In genomic region chr15:77546050-77546501, GRCh38 we compare ENCODE assay signal across 11 cellular contexts.
DNase-seq lines count a peak whose midpoint lies in the region; ATAC-seq, FAIRE-seq and TF ChIP-seq lines count a peak whose summit lies in the region.
"Had no signal": no experiment of that assay in that cellular context is flagged by ENCODE, and none has a peak within 500 bp of the region (broad histone marks: within the 10 kb centered on the region; RNA-seq: fewer than 3 reads in every experiment).

No MANE protein-coding gene starts in this region.

- H3K23ac ChIP-seq in IMR-90 (ENCODE audit: low read depth, low read length): peak overlapping the region; percentile 39; the same call in 1 of the 2 replicates
- no peak overlapping the region for H3K23ac ChIP-seq in mesendoderm (ENCODE audit: low read length)

- peak overlapping the region in 1 of 2 experiments; percentile 64; a peak in 1 of 4 replicates for H4K8ac ChIP-seq in IMR-90 (ENCODE audit: low read depth in 2 of 2, low read length in 2 of 2)
- H4K8ac ChIP-seq in mesendoderm (ENCODE audit: low read depth, low read length): no peak overlapping the region

- H2AK5ac ChIP-seq in IMR-90 (ENCODE audit: low read depth, low read length) (peak overlapping the region; percentile 87), mesendoderm (ENCODE audit: low read length) (no peak overlapping the region)

- H2BK120ac ChIP-seq in IMR-90 (ENCODE audit: low read depth, low read length) (peak overlapping the region; percentile 28), mesendoderm (ENCODE audit: low read depth, low read length) (no peak overlapping the region)

- H2BK20ac ChIP-seq in IMR-90 (ENCODE audit: low read depth, low read length): peak overlapping the region; percentile 61

- no peak overlapping the region for H3K4me2 ChIP-seq in IMR-90 (ENCODE audit: low read depth, low read length)
- peak overlapping the region; percentile 35 for H3K4me2 ChIP-seq in astrocyte (ENCODE audit: low read length)
- no peak overlapping the region for H3K4me2 ChIP-seq in mesendoderm (ENCODE audit: low read length)

- peak overlapping the region; percentile 66 for H2BK15ac ChIP-seq in IMR-90 (ENCODE audit: low read depth, low read length)
- no peak overlapping the region for H2BK15ac ChIP-seq in mesendoderm (replicated peaks; ENCODE audit: low read depth)

- intact Hi-C loops in Calu3 (cut with micrococcal nuclease; ENCODE audit: unreplicated experiment): no loop called here
- intact Hi-C loops in IMR-90 (cut with micrococcal nuclease): loop anchor here (2.0 kb wide), 1 partner anchor 125 kb away; the partner anchor contains the start of genes HMG20A and PEAK1

- no peak overlapping the region for H3K27ac ChIP-seq in IMR-90 (ENCODE audit: insufficient read depth, low read length)
- H3K27ac ChIP-seq in astrocyte (ENCODE audit: low read depth, low read length): no peak overlapping the region
- H3K27ac ChIP-seq in mesendoderm (ENCODE audit: low read depth, low read length): no peak overlapping the region
- no peak overlapping the region for H3K27ac ChIP-seq in substantia nigra (ENCODE audit: low read depth, low read length, poor library complexity, severe bottlenecking)

- no peak for TF ChIP-seq RAD21 in IMR-90 (IDR thresholded peaks at IDR 0.05; ENCODE audit: low read length)

- H2BK5ac ChIP-seq in IMR-90 (ENCODE audit: low read depth, low read length, poor library complexity, severe bottlenecking) (no peak overlapping the region), mesendoderm (ENCODE audit: low read length) (no peak overlapping the region)

- H3K27me3 ChIP-seq in IMR-90 (ENCODE audit: control insufficient read depth, insufficient read depth, low read length): no peaks in the 10 kb centered on the region
- no peaks in the 10 kb centered on the region for H3K27me3 ChIP-seq in astrocyte (ENCODE audit: insufficient read depth, low read length)
- H3K27me3 ChIP-seq in mesendoderm (ENCODE audit: insufficient read depth, low read length, poor library complexity): no peaks in the 10 kb centered on the region

- H3K4me3 ChIP-seq in IMR-90 (ENCODE audit: insufficient read depth, low read depth, low read length) (no peak overlapping the region), astrocyte (ENCODE audit: insufficient read depth, low read depth, low read length) (no peak overlapping the region), mesendoderm (ENCODE audit: low read length) (no peak overlapping the region)

- no CpG with 5 or more reads among the region's 4 CpGs for WGBS in IMR-90 (ENCODE audit: extremely low coverage in 2 of 2, insufficient read length in 1 of 2), 2 experiments
- whole genome bisulfite sequencing in mesendoderm (ENCODE audit: extremely low coverage, insufficient coverage, low lambda C conversion rate): no CpG with 5 or more reads among the region's 4 CpGs

- peaks cover 18% of the 10 kb centered on the region for H3K4me1 ChIP-seq in IMR-90 (ENCODE audit: control insufficient read depth, insufficient read depth, low read length)
- H3K4me1 ChIP-seq in astrocyte (ENCODE audit: insufficient read depth, low read length): peaks cover 20% of the 10 kb centered on the region
- peaks cover 2% of the 10 kb centered on the region for H3K4me1 ChIP-seq in mesendoderm (ENCODE audit: control insufficient read depth, low read depth, low read length)

- H3K14ac ChIP-seq in IMR-90 (replicated peaks; ENCODE audit: low read depth, low read length): no peak overlapping the region

- no TSS peak for BruUV-seq in Calu3 (replicated peaks; lab: Mats Ljungman, UMichigan)
- BruUV-seq in IMR-90 (replicated peaks; lab: Mats Ljungman, UMichigan): no TSS peak

- H4K91ac ChIP-seq in IMR-90 (ENCODE audit: insufficient read depth, low read depth, low read length): no peak overlapping the region

- no peak for TF ChIP-seq POLR2A in IMR-90 (IDR thresholded peaks at IDR 0.05; ENCODE audit: low read depth, low read length)

- H3K36me3 ChIP-seq in IMR-90 (ENCODE audit: control insufficient read depth, insufficient read depth, low read length) (no peaks in the 10 kb centered on the region), astrocyte (ENCODE audit: insufficient read depth, low read length) (no peaks in the 10 kb centered on the region), mesendoderm (ENCODE audit: control insufficient read depth, insufficient read depth, low read length) (no peaks in the 10 kb centered on the region)

- DNase-seq in Calu3: peak; percentile 72
- DNase-seq in IMR-90: peak; percentile 92
- DNase-seq in astrocyte (ENCODE audit: low read depth): peak; percentile 84
- peak; percentile 69 for DNase-seq in mesendoderm
- DNase-seq in germinal center (ENCODE audit: low spot score): no peak
- DNase-seq in NCI-H1105 treated with DMSO at 0.1 percent for 48 hours (lab: John Stamatoyannopoulos, UW): no peak
- DNase-seq in substantia nigra (lab: John Stamatoyannopoulos, UW): no peak
- no peak for DNase-seq in DMS114 treated with DMSO at 0.1 percent for 48 hours (lab: John Stamatoyannopoulos, UW; ENCODE audit: unreplicated experiment)
- DNase-seq: NCI-H1417 had no signal

- H3K4me3 Mint-ChIP-seq in Calu3 (ENCODE audit: low read depth, unreplicated experiment) (no peak overlapping the region), astrocyte (ENCODE audit: unreplicated experiment) (peak overlapping the region; percentile 14)
- H3K4me3 Mint-ChIP-seq: activated naive CD8-positive, alpha-beta T cell; stimulated activated memory B cell treated with anti-CD40 and anti-IgM and Interleukin-4, amounts not matched to agents 10 μg/mL and 1 μg/mL and 100 μg/mL, for 72 hours had no signal

- peak; percentile 89 for FAIRE-seq in astrocyte (lab: Jason Lieb, UNC)

- TF ChIP-seq CTCF in Calu3 (IDR thresholded peaks at IDR 0.05; ENCODE audit: unreplicated experiment) (no peak), IMR-90 (conservative IDR thresholded peaks at IDR 0.05; ENCODE audit: low read depth, low read length) (no peak), astrocyte (IDR thresholded peaks at IDR 0.05; ENCODE audit: insufficient read depth, low read depth, low read length) (no peak)

- H3K9me1 ChIP-seq in IMR-90 (ENCODE audit: insufficient read depth, low read length): peaks cover 7% of the 10 kb centered on the region; the same call in 1 of the 2 replicates

- in situ Hi-C loops in IMR-90 (cut with MboI; ENCODE audit: low sequenced_read_pairs): loop anchor here (10.0 kb wide), 1 partner anchor 521 kb away; no protein-coding TSS in a partner anchor

- H2AK9ac ChIP-seq in IMR-90 (replicated peaks; ENCODE audit: low read depth, low read length, poor library complexity): peak overlapping the region; percentile 31

- H3K27me3 Mint-ChIP-seq in Calu3 (ENCODE audit: unreplicated experiment) (no peaks in the 10 kb centered on the region), astrocyte (ENCODE audit: low read depth, unreplicated experiment) (peaks cover 11% of the 10 kb centered on the region)
- H3K27me3 Mint-ChIP-seq: activated naive CD8-positive, alpha-beta T cell; stimulated activated memory B cell treated with anti-CD40 and anti-IgM and Interleukin-4, amounts not matched to agents 10 μg/mL and 1 μg/mL and 100 μg/mL, for 72 hours had no signal

- H4K20me1 ChIP-seq in IMR-90 (ENCODE audit: insufficient read depth, low read length) (no peaks in the 10 kb centered on the region), astrocyte (ENCODE audit: insufficient read depth, low read length) (no peaks in the 10 kb centered on the region)

- peak; percentile 76 for ATAC-seq in IMR-90 (ENCODE audit: low read depth)
- ATAC-seq: stimulated activated memory B cell treated with anti-CD40 and anti-IgM and Interleukin-4, amounts not matched to agents 10 μg/mL and 1 μg/mL and 100 μg/mL, for 72 hours had no signal

- dilution Hi-C loops in IMR-90 (cut with HindIII; ENCODE audit: low sequenced_read_pairs, unreplicated experiment): no loop called here

- H3K18ac ChIP-seq in IMR-90 (ENCODE audit: low read depth, low read length) (no peak overlapping the region), mesendoderm (ENCODE audit: low read length) (no peak overlapping the region)

- H3K9me3 ChIP-seq in IMR-90 (ENCODE audit: control insufficient read depth, insufficient read depth, low read length): 0 out of 2 replicates have a peak, but pooled peaks cover 4% of the 10 kb centered on the region
- no peaks in the 10 kb centered on the region for H3K9me3 ChIP-seq in astrocyte (ENCODE audit: insufficient read depth, low read depth, low read length)

- H3K79me1 ChIP-seq in IMR-90 (ENCODE audit: low read depth in 1 of 2, low read length in 2 of 2) (no peaks in the 10 kb centered on the region), mesendoderm (ENCODE audit: low read length) (no peaks in the 10 kb centered on the region)

- H3K9me3 Mint-ChIP-seq in Calu3 (ENCODE audit: low read depth, unreplicated experiment) (no peaks in the 10 kb centered on the region), astrocyte (ENCODE audit: unreplicated experiment) (no peaks in the 10 kb centered on the region)

- H2AFZ ChIP-seq in IMR-90 (replicated peaks; ENCODE audit: low read length, poor library complexity) (peak overlapping the region; percentile 80), astrocyte (ENCODE audit: low read depth, low read length) (no peak overlapping the region)

- CTCF ChIA-PET in Calu3 (lab: Charles Lee) (interaction anchor here (0.6 to 1.7 kb wide), 5 partner anchors 38 to 429 kb away, joined by 3 to 6 read pairs (median 5); no protein-coding TSS in a partner anchor), IMR-90 (lab: Yijun Ruan, JAX) (no interaction called here)

- H3K4me1 Mint-ChIP-seq in Calu3 (ENCODE audit: low read depth, unreplicated experiment) (peaks cover 46% of the 10 kb centered on the region), astrocyte (ENCODE audit: low read depth, unreplicated experiment) (peaks cover 23% of the 10 kb centered on the region)

- POLR2A ChIA-PET in IMR-90 (lab: Charles Lee; ENCODE audit: unreplicated experiment): no interaction called here

- H3K9ac ChIP-seq in IMR-90 (ENCODE audit: low read depth, low read length) (no peak overlapping the region), astrocyte (ENCODE audit: low read length) (no peak overlapping the region), mesendoderm (ENCODE audit: low read length) (no peak overlapping the region)

- H3K36me3 Mint-ChIP-seq in Calu3 (ENCODE audit: insufficient read depth, unreplicated experiment) (peaks cover 7% of the 10 kb centered on the region), astrocyte (ENCODE audit: low read depth, unreplicated experiment) (no peaks in the 10 kb centered on the region)
- H3K36me3 Mint-ChIP-seq: activated naive CD8-positive, alpha-beta T cell; stimulated activated memory B cell treated with anti-CD40 and anti-IgM and Interleukin-4, amounts not matched to agents 10 μg/mL and 1 μg/mL and 100 μg/mL, for 72 hours had no signal

- H3K56ac ChIP-seq in IMR-90 (ENCODE audit: extremely low read depth, insufficient read depth, low read length) (no peak overlapping the region), mesendoderm (ENCODE audit: low read length) (peak overlapping the region; percentile 12)

- H3K4ac ChIP-seq in IMR-90 (ENCODE audit: low read depth, low read length): peak overlapping the region; percentile 12
- H3K4ac ChIP-seq in mesendoderm (ENCODE audit: low read depth, low read length): no peak overlapping the region

- no peaks in the 10 kb centered on the region for H3K79me2 ChIP-seq in astrocyte (ENCODE audit: insufficient read depth, low read length)
- no peaks in the 10 kb centered on the region for H3K79me2 ChIP-seq in mesendoderm (ENCODE audit: control insufficient read depth, insufficient read depth, low read length)

- H4K5ac ChIP-seq in IMR-90 (ENCODE audit: low read depth, low read length) (no peak overlapping the region), mesendoderm (ENCODE audit: low read length) (no peak overlapping the region)

- no peak overlapping the region for H3K27ac Mint-ChIP-seq in Calu3 (ENCODE audit: unreplicated experiment)
- H3K27ac Mint-ChIP-seq in astrocyte (ENCODE audit: unreplicated experiment): no peak overlapping the region
- H3K27ac Mint-ChIP-seq: activated naive CD8-positive, alpha-beta T cell; stimulated activated memory B cell treated with anti-CD40 and anti-IgM and Interleukin-4, amounts not matched to agents 10 μg/mL and 1 μg/mL and 100 μg/mL, for 72 hours had no signal

Comparison
In these comparisons a context has a peak if more than half of its experiments do, and no peak if none do; other contexts are left out.
1. DNase-seq: peak in Calu3 (single experiment), IMR-90 (single experiment), astrocyte (single experiment) and mesendoderm (single experiment); none in germinal center (single experiment), NCI-H1105 treated with DMSO at 0.1 percent for 48 hours (single experiment), substantia nigra (0 of 49) and DMS114 treated with DMSO at 0.1 percent for 48 hours (single experiment).